In the genomic region with DNA sequence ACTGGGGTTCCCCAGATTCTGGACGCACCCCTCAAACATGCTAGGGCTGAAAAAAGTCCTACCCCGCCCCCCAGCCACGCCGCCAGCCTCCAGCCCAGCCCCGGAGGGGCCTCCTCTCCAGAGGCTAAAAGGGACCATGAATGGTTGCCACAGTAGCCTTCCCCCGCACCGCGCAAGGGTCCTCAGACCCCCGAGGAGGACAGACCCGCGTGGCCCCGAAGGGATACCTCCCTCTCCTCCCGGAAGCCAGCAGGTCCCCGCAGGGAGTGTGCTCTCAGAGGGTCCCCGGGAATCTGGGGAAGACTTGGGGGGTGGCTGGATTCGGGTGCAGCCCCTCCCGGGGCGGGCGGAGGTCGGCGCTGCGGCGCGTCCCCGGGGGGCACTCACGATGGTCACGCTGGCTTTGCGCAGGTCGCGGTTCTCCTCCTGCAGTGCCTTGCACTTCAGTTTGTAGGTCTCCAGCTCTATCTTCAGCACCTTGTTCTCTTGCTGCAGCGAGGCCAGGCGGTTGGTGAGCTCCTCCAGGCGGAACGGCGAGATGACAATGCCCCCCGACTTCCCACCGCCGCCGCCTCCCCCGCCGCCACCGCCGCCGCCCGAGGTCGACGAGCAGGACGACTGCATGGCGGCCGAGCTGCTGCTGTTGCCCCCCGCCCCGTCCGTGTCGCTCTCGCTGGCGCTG, we compare ENCODE assay signal across 1 cellular context.
TF ChIP-seq lines count a peak whose summit lies in the region.

No MANE protein-coding gene starts in this region.

TF ChIP-seq in GM23338, 12 proteins besides CTCF, POLR2A, EP300 and RAD21:
- TF ChIP-seq, protein P1, sequence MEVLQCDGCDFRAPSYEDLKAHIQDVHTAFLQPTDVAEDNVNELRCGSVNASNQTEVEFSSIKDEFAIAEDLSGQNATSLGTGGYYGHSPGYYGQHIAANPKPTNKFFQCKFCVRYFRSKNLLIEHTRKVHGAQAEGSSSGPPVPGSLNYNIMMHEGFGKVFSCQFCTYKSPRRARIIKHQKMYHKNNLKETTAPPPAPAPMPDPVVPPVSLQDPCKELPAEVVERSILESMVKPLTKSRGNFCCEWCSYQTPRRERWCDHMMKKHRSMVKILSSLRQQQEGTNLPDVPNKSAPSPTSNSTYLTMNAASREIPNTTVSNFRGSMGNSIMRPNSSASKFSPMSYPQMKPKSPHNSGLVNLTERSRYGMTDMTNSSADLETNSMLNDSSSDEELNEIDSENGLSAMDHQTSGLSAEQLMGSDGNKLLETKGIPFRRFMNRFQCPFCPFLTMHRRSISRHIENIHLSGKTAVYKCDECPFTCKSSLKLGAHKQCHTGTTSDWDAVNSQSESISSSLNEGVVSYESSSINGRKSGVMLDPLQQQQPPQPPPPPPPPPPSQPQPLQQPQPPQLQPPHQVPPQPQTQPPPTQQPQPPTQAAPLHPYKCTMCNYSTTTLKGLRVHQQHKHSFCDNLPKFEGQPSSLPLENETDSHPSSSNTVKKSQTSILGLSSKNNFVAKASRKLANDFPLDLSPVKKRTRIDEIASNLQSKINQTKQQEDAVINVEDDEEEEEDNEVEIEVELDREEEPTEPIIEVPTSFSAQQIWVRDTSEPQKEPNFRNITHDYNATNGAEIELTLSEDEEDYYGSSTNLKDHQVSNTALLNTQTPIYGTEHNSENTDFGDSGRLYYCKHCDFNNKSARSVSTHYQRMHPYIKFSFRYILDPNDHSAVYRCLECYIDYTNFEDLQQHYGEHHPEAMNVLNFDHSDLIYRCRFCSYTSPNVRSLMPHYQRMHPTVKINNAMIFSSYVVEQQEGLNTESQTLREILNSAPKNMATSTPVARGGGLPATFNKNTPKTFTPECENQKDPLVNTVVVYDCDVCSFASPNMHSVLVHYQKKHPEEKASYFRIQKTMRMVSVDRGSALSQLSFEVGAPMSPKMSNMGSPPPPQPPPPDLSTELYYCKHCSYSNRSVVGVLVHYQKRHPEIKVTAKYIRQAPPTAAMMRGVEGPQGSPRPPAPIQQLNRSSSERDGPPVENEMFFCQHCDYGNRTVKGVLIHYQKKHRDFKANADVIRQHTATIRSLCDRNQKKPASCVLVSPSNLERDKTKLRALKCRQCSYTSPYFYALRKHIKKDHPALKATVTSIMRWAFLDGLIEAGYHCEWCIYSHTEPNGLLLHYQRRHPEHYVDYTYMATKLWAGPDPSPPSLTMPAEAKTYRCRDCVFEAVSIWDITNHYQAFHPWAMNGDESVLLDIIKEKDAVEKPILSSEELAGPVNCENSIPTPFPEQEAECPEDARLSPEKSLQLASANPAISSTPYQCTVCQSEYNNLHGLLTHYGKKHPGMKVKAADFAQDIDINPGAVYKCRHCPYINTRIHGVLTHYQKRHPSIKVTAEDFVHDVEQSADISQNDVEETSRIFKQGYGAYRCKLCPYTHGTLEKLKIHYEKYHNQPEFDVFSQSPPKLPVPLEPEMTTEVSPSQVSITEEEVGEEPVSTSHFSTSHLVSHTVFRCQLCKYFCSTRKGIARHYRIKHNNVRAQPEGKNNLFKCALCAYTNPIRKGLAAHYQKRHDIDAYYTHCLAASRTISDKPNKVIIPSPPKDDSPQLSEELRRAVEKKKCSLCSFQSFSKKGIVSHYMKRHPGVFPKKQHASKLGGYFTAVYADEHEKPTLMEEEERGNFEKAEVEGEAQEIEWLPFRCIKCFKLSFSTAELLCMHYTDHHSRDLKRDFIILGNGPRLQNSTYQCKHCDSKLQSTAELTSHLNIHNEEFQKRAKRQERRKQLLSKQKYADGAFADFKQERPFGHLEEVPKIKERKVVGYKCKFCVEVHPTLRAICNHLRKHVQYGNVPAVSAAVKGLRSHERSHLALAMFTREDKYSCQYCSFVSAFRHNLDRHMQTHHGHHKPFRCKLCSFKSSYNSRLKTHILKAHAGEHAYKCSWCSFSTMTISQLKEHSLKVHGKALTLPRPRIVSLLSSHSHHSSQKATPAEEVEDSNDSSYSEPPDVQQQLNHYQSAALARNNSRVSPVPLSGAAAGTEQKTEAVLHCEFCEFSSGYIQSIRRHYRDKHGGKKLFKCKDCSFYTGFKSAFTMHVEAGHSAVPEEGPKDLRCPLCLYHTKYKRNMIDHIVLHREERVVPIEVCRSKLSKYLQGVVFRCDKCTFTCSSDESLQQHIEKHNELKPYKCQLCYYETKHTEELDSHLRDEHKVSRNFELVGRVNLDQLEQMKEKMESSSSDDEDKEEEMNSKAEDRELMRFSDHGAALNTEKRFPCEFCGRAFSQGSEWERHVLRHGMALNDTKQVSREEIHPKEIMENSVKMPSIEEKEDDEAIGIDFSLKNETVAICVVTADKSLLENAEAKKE (CRISPR knock-in tag; IDR thresholded peaks at IDR 0.05) = no peak
- TF ChIP-seq STAT1 (IDR thresholded peaks at IDR 0.05; ENCODE audit: unreplicated experiment) = no peak
- TF ChIP-seq POLR2AphosphoS5 (IDR thresholded peaks at IDR 0.05; ENCODE audit: low read depth) = no peak
- no peak for TF ChIP-seq EZH2 (IDR thresholded peaks at IDR 0.05; ENCODE audit: low read depth, unreplicated experiment)
- TF ChIP-seq, protein P2, sequence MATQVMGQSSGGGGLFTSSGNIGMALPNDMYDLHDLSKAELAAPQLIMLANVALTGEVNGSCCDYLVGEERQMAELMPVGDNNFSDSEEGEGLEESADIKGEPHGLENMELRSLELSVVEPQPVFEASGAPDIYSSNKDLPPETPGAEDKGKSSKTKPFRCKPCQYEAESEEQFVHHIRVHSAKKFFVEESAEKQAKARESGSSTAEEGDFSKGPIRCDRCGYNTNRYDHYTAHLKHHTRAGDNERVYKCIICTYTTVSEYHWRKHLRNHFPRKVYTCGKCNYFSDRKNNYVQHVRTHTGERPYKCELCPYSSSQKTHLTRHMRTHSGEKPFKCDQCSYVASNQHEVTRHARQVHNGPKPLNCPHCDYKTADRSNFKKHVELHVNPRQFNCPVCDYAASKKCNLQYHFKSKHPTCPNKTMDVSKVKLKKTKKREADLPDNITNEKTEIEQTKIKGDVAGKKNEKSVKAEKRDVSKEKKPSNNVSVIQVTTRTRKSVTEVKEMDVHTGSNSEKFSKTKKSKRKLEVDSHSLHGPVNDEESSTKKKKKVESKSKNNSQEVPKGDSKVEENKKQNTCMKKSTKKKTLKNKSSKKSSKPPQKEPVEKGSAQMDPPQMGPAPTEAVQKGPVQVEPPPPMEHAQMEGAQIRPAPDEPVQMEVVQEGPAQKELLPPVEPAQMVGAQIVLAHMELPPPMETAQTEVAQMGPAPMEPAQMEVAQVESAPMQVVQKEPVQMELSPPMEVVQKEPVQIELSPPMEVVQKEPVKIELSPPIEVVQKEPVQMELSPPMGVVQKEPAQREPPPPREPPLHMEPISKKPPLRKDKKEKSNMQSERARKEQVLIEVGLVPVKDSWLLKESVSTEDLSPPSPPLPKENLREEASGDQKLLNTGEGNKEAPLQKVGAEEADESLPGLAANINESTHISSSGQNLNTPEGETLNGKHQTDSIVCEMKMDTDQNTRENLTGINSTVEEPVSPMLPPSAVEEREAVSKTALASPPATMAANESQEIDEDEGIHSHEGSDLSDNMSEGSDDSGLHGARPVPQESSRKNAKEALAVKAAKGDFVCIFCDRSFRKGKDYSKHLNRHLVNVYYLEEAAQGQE (IDR thresholded peaks at IDR 0.05; ENCODE audit: unreplicated experiment) = no peak
- TF ChIP-seq, protein P3, sequence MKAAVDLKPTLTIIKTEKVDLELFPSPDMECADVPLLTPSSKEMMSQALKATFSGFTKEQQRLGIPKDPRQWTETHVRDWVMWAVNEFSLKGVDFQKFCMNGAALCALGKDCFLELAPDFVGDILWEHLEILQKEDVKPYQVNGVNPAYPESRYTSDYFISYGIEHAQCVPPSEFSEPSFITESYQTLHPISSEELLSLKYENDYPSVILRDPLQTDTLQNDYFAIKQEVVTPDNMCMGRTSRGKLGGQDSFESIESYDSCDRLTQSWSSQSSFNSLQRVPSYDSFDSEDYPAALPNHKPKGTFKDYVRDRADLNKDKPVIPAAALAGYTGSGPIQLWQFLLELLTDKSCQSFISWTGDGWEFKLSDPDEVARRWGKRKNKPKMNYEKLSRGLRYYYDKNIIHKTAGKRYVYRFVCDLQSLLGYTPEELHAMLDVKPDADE (IDR thresholded peaks at IDR 0.05) = no peak
- no peak for TF ChIP-seq ZNF114 (CRISPR knock-in tag; IDR thresholded peaks at IDR 0.05)
- TF ChIP-seq EZH2phosphoT487 (IDR thresholded peaks at IDR 0.05; ENCODE audit: unreplicated experiment) = no peak
- no peak for TF ChIP-seq ZNF331 (CRISPR knock-in tag; IDR thresholded peaks at IDR 0.05; ENCODE audit: low read depth)
- no peak for TF ChIP-seq CREB1 (CRISPR knock-in tag; IDR thresholded peaks at IDR 0.05; ENCODE audit: low read depth)
- TF ChIP-seq NANOG (IDR thresholded peaks at IDR 0.05; ENCODE audit: borderline replicate concordance) = no peak
- TF ChIP-seq JUNB (IDR thresholded peaks at IDR 0.05; ENCODE audit: unreplicated experiment) = no peak
